In the genomic region with DNA sequence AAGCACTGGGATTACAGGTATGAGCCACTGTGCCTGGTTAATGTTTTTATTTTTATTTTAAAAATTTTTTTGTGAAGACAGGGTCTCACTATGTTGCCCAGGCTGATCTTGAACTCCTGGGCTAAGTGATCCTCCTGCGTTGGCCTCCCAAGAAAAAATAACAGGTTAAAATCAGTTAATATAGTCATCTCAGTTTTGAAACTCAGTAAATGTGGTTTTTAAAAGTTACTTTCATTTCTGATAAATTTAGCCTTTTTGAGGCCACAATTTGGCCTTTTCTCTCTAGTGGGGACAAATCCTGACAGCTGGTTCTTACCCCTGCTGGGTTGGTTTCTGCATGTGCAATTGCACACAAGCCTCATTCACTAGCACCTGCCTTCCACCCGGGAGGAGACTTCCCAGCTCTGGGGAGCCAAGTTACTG, we compare ENCODE assay signal across 7 cellular contexts. TPM values are rescaled to one million over a fixed set of nuclear protein-coding genes. Genes with fewer than 3 reads are reported as not detected.
DNase-seq lines count a peak whose midpoint lies in the region; ATAC-seq and TF ChIP-seq lines count a peak whose summit lies in the region.
"Had no signal": no experiment of that assay in that cellular context is flagged by ENCODE, and none has a peak within 500 bp of the region (broad histone marks: within the 10 kb centered on the region; RNA-seq: fewer than 3 reads in every experiment).

No MANE protein-coding gene starts in this region.

- no peak for DNase-seq in RWPE1 (ENCODE audit: low spot score)
- DNase-seq in cardiac septum (ENCODE audit: low spot score): no peak
- no peak for DNase-seq in prostate gland (ENCODE audit: low spot score)
- no peak for DNase-seq in activated CD4-positive, alpha-beta T cell treated with anti-CD3 and anti-CD28 coated beads for 4 hours

- 71% methylated on average over 2 of the region's 2 CpGs for WGBS in prostate gland

- H3K27ac ChIP-seq in RWPE1 (peak overlapping the region; percentile 31), prostate gland (no peak overlapping the region)
- H3K27ac ChIP-seq: WERI-Rb-1 had no signal

- no peaks in the 10 kb centered on the region for H3K4me1 ChIP-seq in prostate gland (replicated peaks)

- H3K36me3 ChIP-seq in prostate gland: peaks cover 0 to 4% of the 10 kb centered on the region in 2 donors

- peak; percentile 62 for ATAC-seq in GM18511 (IDR thresholded peaks at IDR 0.05; ENCODE audit: unreplicated experiment)
- ATAC-seq in GM21786 (IDR thresholded peaks at IDR 0.05; ENCODE audit: unreplicated experiment): peak; percentile 67

- no peak overlapping the region for H3K4me3 ChIP-seq in prostate gland

- CTCF ChIA-PET in RWPE1 (lab: Yijun Ruan, JAX): interaction anchor here (0.6 to 2.0 kb wide), 9 partner anchors 12 to 263 kb away, joined by 3 to 14 read pairs (median 5); no protein-coding TSS in a partner anchor

- intact Hi-C loops in cardiac septum (cut with DNase I): no loop called here
- intact Hi-C loops in prostate gland (cut with DNase I): loop anchor here (5.0 kb wide), 2 partner anchors 79 to 134 kb away; no protein-coding TSS in a partner anchor

- H3K9me3 ChIP-seq in prostate gland: no peaks in the 10 kb centered on the region

- POLR2A ChIA-PET in RWPE1 (lab: Yijun Ruan, JAX; ENCODE audit: low non-redundant PET): no interaction called here

- no peak for TF ChIP-seq CTCF in RWPE1 (conservative IDR thresholded peaks at IDR 0.05; ENCODE audit: low read depth)
- no peak for TF ChIP-seq CTCF in prostate gland (IDR thresholded peaks at IDR 0.05)

- no peak for TF ChIP-seq POLR2A in prostate gland (IDR thresholded peaks at IDR 0.05)

- no peaks in the 10 kb centered on the region for H3K27me3 ChIP-seq in prostate gland (replicated peaks; ENCODE audit: insufficient read depth)

RNA-seq across cellular contexts. Expression of gene PMF1, which starts 13.3 kb away (rescaled TPM):
- total RNA-seq in cardiac septum (54.3 TPM), prostate gland (100 to 1,000 TPM in 1 of 2 donors, 10 to 100 TPM in 1; 64.6 to 125 TPM)

RNA-seq across cellular contexts. Expression of gene BGLAP, which starts 15.9 kb away (rescaled TPM):
- 0.78 TPM for total RNA-seq in cardiac septum
- total RNA-seq in prostate gland: 1 to 10 TPM; 1.8 to 5.7 TPM

RNA-seq across cellular contexts. Expression of gene PAQR6, which starts 21.7 kb away (rescaled TPM):
- 2.6 TPM for total RNA-seq in cardiac septum
- 1 to 10 TPM; 2.8 to 8.6 TPM for total RNA-seq in prostate gland

RNA-seq across cellular contexts. Expression of gene SLC25A44, which starts 32.2 kb away (rescaled TPM):
- total RNA-seq in cardiac septum: 15.4 TPM
- 10 to 100 TPM; 14.2 to 16.5 TPM for total RNA-seq in prostate gland

RNA-seq across cellular contexts. Expression of gene SMG5, which starts 56.5 kb away (rescaled TPM):
- total RNA-seq in cardiac septum (112 TPM), prostate gland (100 to 1,000 TPM in 1 of 2 donors, 10 to 100 TPM in 1; 49.1 to 113 TPM)
